10 cellular contexts compared by ENCODE assay signal in genomic region chr13:30033681-30034447, GRCh38.
DNase-seq lines count a peak whose midpoint lies in the region; TF ChIP-seq lines count a peak whose summit lies in the region.
"Had no signal": no experiment of that assay in that cellular context is flagged by ENCODE, and none has a peak within 500 bp of the region (broad histone marks: within the 10 kb centered on the region; RNA-seq: fewer than 3 reads in every experiment).

No MANE protein-coding gene starts in this region.

- H3K4me3 ChIP-seq in ACC112 (ENCODE audit: low read depth, low read length) (peak overlapping the region; percentile 4; the same call in 1 of the 2 replicates), adipocyte (ENCODE audit: low read length) (peak overlapping the region; percentile 5)

- no peaks in the 10 kb centered on the region for H3K9me3 ChIP-seq in adipocyte (ENCODE audit: control insufficient read depth, low read length)

- no peaks in the 10 kb centered on the region for H3K27me3 ChIP-seq in ACC112 (ENCODE audit: insufficient read depth, low read length)
- H3K27me3 ChIP-seq in adipocyte (replicated peaks; ENCODE audit: control insufficient read depth, insufficient read depth, low read length) = no peaks in the 10 kb centered on the region

- no peak overlapping the region for H2AFZ ChIP-seq in ACC112 (ENCODE audit: low read length, unreplicated experiment)

- TF ChIP-seq CTCF in GM20000 (IDR thresholded peaks at IDR 0.05; ENCODE audit: extremely low read depth, missing control alignments) (no peak), GM13976 (IDR thresholded peaks at IDR 0.05; ENCODE audit: borderline replicate concordance, control extremely low read depth, extremely low read depth, insufficient read depth, missing control alignments) (no peak), GM13977 (IDR thresholded peaks at IDR 0.05; ENCODE audit: extremely low read depth, insufficient read depth, missing control alignments) (no peak)

- H3K9ac ChIP-seq in adipocyte (ENCODE audit: low read length) = no peak overlapping the region

- peak overlapping the region; percentile 28; the same call in 1 of the 2 replicates for H3K27ac ChIP-seq in ACC112 (ENCODE audit: low read depth, low read length)

- in situ Hi-C loops in GM13976 (cut with MboI; ENCODE audit: low sequenced_read_pairs, unreplicated experiment) (no loop called here), GM13977 (cut with MboI; ENCODE audit: low pct_unique_long_range_greater_than_20kb, low sequenced_read_pairs, unreplicated experiment) (no loop called here)

- DNase-seq in HS-5 (ENCODE audit: low read depth) (peak; percentile 53), adipocyte (ENCODE audit: low read depth) (peak; percentile 90), kidney glomerular epithelial cell (lab: John Stamatoyannopoulos, UW) (peak; percentile 77), GM20000 (ENCODE audit: low spot score) (no peak), T-helper 2 cell (no peak), GM13976 (ENCODE audit: low spot score) (no peak), GM13977 (ENCODE audit: low spot score) (no peak)
- DNase-seq: cortex of kidney, NCI-H446 treated with DMSO at 0.1 percent for 48 hours had no signal

- H3K4me1 ChIP-seq in ACC112 (ENCODE audit: control insufficient read depth, insufficient read depth, low read length, unreplicated experiment) (peaks cover 18% of the 10 kb centered on the region), adipocyte (ENCODE audit: control insufficient read depth, insufficient read depth, low read length) (peaks cover 24% of the 10 kb centered on the region)

- H3K36me3 ChIP-seq in ACC112 (ENCODE audit: insufficient read depth, low read length) (no peaks in the 10 kb centered on the region), adipocyte (ENCODE audit: control insufficient read depth, insufficient read depth, low read length, severe bottlenecking) (no peaks in the 10 kb centered on the region)

- H3K79me2 ChIP-seq in ACC112 (ENCODE audit: control insufficient read depth, insufficient read depth, low read length, unreplicated experiment) = no peaks in the 10 kb centered on the region

Comparison
In these comparisons a context has a peak if more than half of its experiments do, and no peak if none do; other contexts are left out.
1. DNase-seq: peak in HS-5 (single experiment), adipocyte (single experiment) and kidney glomerular epithelial cell (single experiment); none in GM20000 (single experiment), T-helper 2 cell (0 of 5), GM13976 (single experiment) and GM13977 (single experiment).